ENCODE assay signal across 8 cellular contexts in the genomic region with DNA sequence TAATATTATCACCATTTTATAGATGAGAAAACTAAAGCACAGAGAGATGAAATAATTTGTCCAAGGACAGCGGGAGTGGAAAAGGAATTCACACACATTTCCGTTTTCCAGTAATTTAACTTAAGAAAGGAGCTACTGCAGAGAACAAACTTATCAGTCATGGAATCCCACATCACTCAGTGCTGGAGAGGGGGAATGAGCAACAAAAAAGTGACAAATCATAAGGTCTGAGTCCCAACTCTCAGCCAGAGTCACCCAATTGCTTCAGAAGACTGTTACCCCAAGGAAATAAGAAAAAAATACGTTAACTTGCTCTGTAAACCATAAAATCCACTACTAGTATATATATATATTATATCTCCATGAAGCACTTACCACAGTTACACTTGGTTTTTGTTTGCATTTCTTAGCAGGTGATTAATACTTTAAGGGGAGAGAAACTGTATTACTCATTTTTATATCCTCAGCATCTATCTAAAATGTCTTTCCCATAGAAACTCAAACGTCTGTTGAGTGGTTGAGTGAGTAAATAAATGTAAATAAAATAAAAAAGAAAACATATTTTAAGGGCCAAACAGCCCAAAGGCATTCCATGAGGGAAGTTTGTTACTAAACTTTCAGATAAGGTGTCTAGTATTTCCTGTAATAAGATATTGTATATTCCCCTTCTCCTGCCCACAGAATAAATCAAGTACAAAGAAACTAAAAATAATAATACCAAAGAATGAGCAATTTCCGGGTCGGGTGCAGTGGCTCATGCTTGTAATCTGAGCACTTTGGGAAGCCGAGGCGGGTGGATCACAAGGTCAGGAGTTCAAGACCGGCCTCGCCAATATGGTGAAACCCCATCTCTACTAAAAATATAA.
DNase-seq lines count a peak whose midpoint lies in the region; ATAC-seq, FAIRE-seq and TF ChIP-seq lines count a peak whose summit lies in the region.

No MANE protein-coding gene starts in this region.

- DNase-seq in CD4-positive, alpha-beta memory T cell: peak in 1 of 5 donors; percentile 55
- DNase-seq in OCI-LY7 (ENCODE audit: low spot score): no peak
- peak; percentile 93 for DNase-seq in astrocyte (ENCODE audit: low read depth)
- DNase-seq in osteocyte (ENCODE audit: extremely low spot score, unreplicated experiment): no peak
- DNase-seq in HAP-1 (ENCODE audit: low spot score in 2 of 2): no peak
- no peak for DNase-seq in central memory CD4-positive, alpha-beta T cell

- intact Hi-C loops in CD4-positive, alpha-beta memory T cell (cut with micrococcal nuclease): loop anchor here (2.0 kb wide), 1 partner anchor 30 kb away; no protein-coding TSS in a partner anchor
- intact Hi-C loops in OCI-LY7 (cut with micrococcal nuclease; ENCODE audit: unreplicated experiment): no loop called here

- H3K27me3 Mint-ChIP-seq in CD4-positive, alpha-beta memory T cell: no peaks in the 10 kb centered on the region
- H3K27me3 Mint-ChIP-seq in astrocyte (ENCODE audit: low read depth, unreplicated experiment): no peaks in the 10 kb centered on the region
- no peaks in the 10 kb centered on the region for H3K27me3 Mint-ChIP-seq in osteocyte (ENCODE audit: unreplicated experiment)

- BruUV-seq in OCI-LY7 (replicated peaks; lab: Mats Ljungman, UMichigan): no TSS peak

- in situ Hi-C loops in HAP-1 (cut with MboI; ENCODE audit: low sequenced_read_pairs): no loop called here

- TF ChIP-seq CTCF in OCI-LY7 (conservative IDR thresholded peaks at IDR 0.05; ENCODE audit: low read length) (no peak), astrocyte (IDR thresholded peaks at IDR 0.05; ENCODE audit: insufficient read depth, low read depth, low read length) (no peak), osteocyte (IDR thresholded peaks at IDR 0.05) (no peak)

- peak overlapping the region; percentile 62 for H3K9ac ChIP-seq in astrocyte (ENCODE audit: low read length)

- H3K4me2 ChIP-seq in OCI-LY7 (ENCODE audit: low read length): peak overlapping the region; percentile 74; the same call in 1 of the 2 replicates
- H3K4me2 ChIP-seq in astrocyte (ENCODE audit: low read length): peak overlapping the region; percentile 80

- no peak for FAIRE-seq in astrocyte (lab: Jason Lieb, UNC)

- no peaks in the 10 kb centered on the region for H3K27me3 ChIP-seq in CD4-positive, alpha-beta memory T cell (ENCODE audit: insufficient read depth, low read length)
- H3K27me3 ChIP-seq in astrocyte (ENCODE audit: insufficient read depth, low read length) (no peaks in the 10 kb centered on the region), HAP-1 (ENCODE audit: low read depth) (no peaks in the 10 kb centered on the region)

- H3K4me1 ChIP-seq in CD4-positive, alpha-beta memory T cell (ENCODE audit: insufficient read depth, low read length): peaks cover 83% of the 10 kb centered on the region
- H3K4me1 ChIP-seq in OCI-LY7 (ENCODE audit: insufficient read depth, low read length, poor library complexity, severe bottlenecking) (peaks cover 70% of the 10 kb centered on the region), astrocyte (ENCODE audit: insufficient read depth, low read length) (peaks cover 43% of the 10 kb centered on the region), HAP-1 (peaks cover 6% of the 10 kb centered on the region; the same call in 1 of the 2 replicates)

- ATAC-seq in HG03025 (IDR thresholded peaks at IDR 0.05; ENCODE audit: low FRiP score, unreplicated experiment) (no peak), esophagus mucosa (no peak)

- H3K9me3 Mint-ChIP-seq in CD4-positive, alpha-beta memory T cell: no peaks in the 10 kb centered on the region
- H3K9me3 Mint-ChIP-seq in astrocyte (ENCODE audit: unreplicated experiment): no peaks in the 10 kb centered on the region
- H3K9me3 Mint-ChIP-seq in osteocyte (ENCODE audit: unreplicated experiment): no peaks in the 10 kb centered on the region

- H4K20me1 ChIP-seq in OCI-LY7 (ENCODE audit: insufficient read depth, low read length): peaks cover 65% of the 10 kb centered on the region
- peaks cover 8% of the 10 kb centered on the region for H4K20me1 ChIP-seq in astrocyte (ENCODE audit: insufficient read depth, low read length)

- peaks cover 5% of the 10 kb centered on the region for H3K36me3 ChIP-seq in CD4-positive, alpha-beta memory T cell (ENCODE audit: insufficient read depth, low read length)
- H3K36me3 ChIP-seq in OCI-LY7 (ENCODE audit: insufficient read depth, low read length) (peaks cover 99% of the 10 kb centered on the region), astrocyte (ENCODE audit: insufficient read depth, low read length) (peaks cover 2% of the 10 kb centered on the region), HAP-1 (replicated peaks) (no peaks in the 10 kb centered on the region)

- H3K4me3 ChIP-seq in CD4-positive, alpha-beta memory T cell (ENCODE audit: low read length in 2 of 2): no peak overlapping the region
- H3K4me3 ChIP-seq in OCI-LY7 (ENCODE audit: low read depth, low read length, poor library complexity, severe bottlenecking): no peak overlapping the region
- no peak overlapping the region for H3K4me3 ChIP-seq in astrocyte (ENCODE audit: insufficient read depth, low read depth, low read length)
- no peak overlapping the region for H3K4me3 ChIP-seq in HAP-1

- CTCF ChIA-PET in CD4-positive, alpha-beta memory T cell (lab: Charles Lee; ENCODE audit: partially characterized antibody): interaction anchor here (1.1 to 6.1 kb wide), 4 partner anchors 14 to 131 kb away, joined by 3 to 40 read pairs (median 4); no protein-coding TSS in a partner anchor
- CTCF ChIA-PET in OCI-LY7 (lab: Charles Lee; ENCODE audit: unreplicated experiment): no interaction called here

- H3K79me2 ChIP-seq in OCI-LY7 (ENCODE audit: insufficient read depth, low read depth, low read length) (peaks cover 100% of the 10 kb centered on the region), astrocyte (ENCODE audit: insufficient read depth, low read length) (peaks cover 61% of the 10 kb centered on the region)

- peak overlapping the region; percentile 77 to 92 (median 82) for H3K4me3 Mint-ChIP-seq in CD4-positive, alpha-beta memory T cell
- H3K4me3 Mint-ChIP-seq in astrocyte (ENCODE audit: unreplicated experiment) (no peak overlapping the region), osteocyte (ENCODE audit: unreplicated experiment) (peak overlapping the region; percentile 8)

- peak overlapping the region; percentile 75 to 96 (median 91) for H3K27ac Mint-ChIP-seq in CD4-positive, alpha-beta memory T cell
- peak overlapping the region; percentile 91 for H3K27ac Mint-ChIP-seq in astrocyte (ENCODE audit: unreplicated experiment)
- peak overlapping the region; percentile 71 for H3K27ac Mint-ChIP-seq in osteocyte (ENCODE audit: unreplicated experiment)

- no peak overlapping the region for H2AFZ ChIP-seq in OCI-LY7 (ENCODE audit: low read length)
- H2AFZ ChIP-seq in astrocyte (ENCODE audit: low read depth, low read length): no peak overlapping the region

- H3K36me3 Mint-ChIP-seq in CD4-positive, alpha-beta memory T cell: peaks cover 21 to 46% of the 10 kb centered on the region in 2 donors
- H3K36me3 Mint-ChIP-seq in astrocyte (ENCODE audit: low read depth, unreplicated experiment): peaks cover 9% of the 10 kb centered on the region
- H3K36me3 Mint-ChIP-seq in osteocyte (ENCODE audit: unreplicated experiment): peaks cover 32% of the 10 kb centered on the region

- H3K27ac ChIP-seq in CD4-positive, alpha-beta memory T cell (ENCODE audit: low read depth, low read length): peak overlapping the region; percentile 57
- H3K27ac ChIP-seq in OCI-LY7 (ENCODE audit: low read depth, low read length, poor library complexity, severe bottlenecking): peak overlapping the region; percentile 70
- peak overlapping the region; percentile 98 for H3K27ac ChIP-seq in astrocyte (ENCODE audit: low read depth, low read length)

- H3K9me2 ChIP-seq in OCI-LY7 (ENCODE audit: insufficient read depth, low read length): no peaks in the 10 kb centered on the region

- POLR2A ChIA-PET in CD4-positive, alpha-beta memory T cell (lab: Charles Lee; ENCODE audit: partially characterized antibody): interaction anchor here (0.8 kb wide), 2 partner anchors 12 to 37 kb away, joined by 3 read pairs; no protein-coding TSS in a partner anchor
- POLR2A ChIA-PET in OCI-LY7 (lab: Charles Lee): interaction anchor here (0.8 to 1.2 kb wide), 4 partner anchors 12 to 116 kb away, joined by 3 to 6 read pairs (median 4); no protein-coding TSS in a partner anchor

- no peaks in the 10 kb centered on the region for H3K9me3 ChIP-seq in CD4-positive, alpha-beta memory T cell (ENCODE audit: control insufficient read depth in 1 of 2, low read length in 2 of 2)
- H3K9me3 ChIP-seq in OCI-LY7 (ENCODE audit: low read length) (no peaks in the 10 kb centered on the region), astrocyte (ENCODE audit: insufficient read depth, low read depth, low read length) (no peaks in the 10 kb centered on the region), HAP-1 (no peaks in the 10 kb centered on the region)

- H3K4me1 Mint-ChIP-seq in CD4-positive, alpha-beta memory T cell: peaks cover 72 to 93% (median 83%) of the 10 kb centered on the region in 4 donors
- peaks cover 56% of the 10 kb centered on the region for H3K4me1 Mint-ChIP-seq in astrocyte (ENCODE audit: low read depth, unreplicated experiment)
- H3K4me1 Mint-ChIP-seq in osteocyte (ENCODE audit: unreplicated experiment): peaks cover 59% of the 10 kb centered on the region
